7 cellular contexts compared by ENCODE assay signal in genomic region chr13:75636339-75637095, GRCh38. TPM values are rescaled to one million over a fixed set of nuclear protein-coding genes. Genes with fewer than 3 reads are reported as not detected.
A peak's percentile ranks its signal among the peaks of the same experiment; 100 is the strongest.
DNase-seq lines count a peak whose midpoint lies in the region; ATAC-seq, FAIRE-seq and TF ChIP-seq lines count a peak whose summit lies in the region.

No MANE protein-coding gene starts in this region.

- peaks cover 14% of the 10 kb centered on the region for H3K4me1 ChIP-seq in mononuclear cell (ENCODE audit: insufficient read depth, low read length)

- DNase-seq in GM18507 (ENCODE audit: extremely low spot score, insufficient read length, low read depth), result peak; percentile 23
- DNase-seq in NB4 (ENCODE audit: low read depth), result no peak
- peak; percentile 43 to 50 for DNase-seq in activated CD4-positive, alpha-beta T cell treated with anti-CD3 and anti-CD28 coated beads, Interleukin-2, amount 50 U/mL, for 48 hours
- DNase-seq in effector memory CD8-positive, alpha-beta T cell, result peak; percentile 22 to 47 (median 23)
- DNase-seq in stimulated activated naive CD4-positive, alpha-beta T cell (lab: John Stamatoyannopoulos, UW), result peak; percentile 22 to 81 (median 62)

- H3K9me3 ChIP-seq in mononuclear cell (ENCODE audit: low read depth, low read length), result no peaks in the 10 kb centered on the region

- TF ChIP-seq POLR2A in NB4 (IDR thresholded peaks at IDR 0.05; ENCODE audit: extremely low read depth, insufficient read length), result peak; percentile 33

- peaks cover 2 to 5% of the 10 kb centered on the region in 2 donors for H3K4me1 Mint-ChIP-seq in effector memory CD8-positive, alpha-beta T cell (ENCODE audit: low read depth in 2 of 2)

- H3K27me3 Mint-ChIP-seq in effector memory CD8-positive, alpha-beta T cell, result no peaks in the 10 kb centered on the region

- peak; percentile 47 for ATAC-seq in HG02610 (IDR thresholded peaks at IDR 0.05; ENCODE audit: unreplicated experiment)
- ATAC-seq in effector memory CD8-positive, alpha-beta T cell (replicated peaks), result peak; percentile 50

- H3K36me3 Mint-ChIP-seq in effector memory CD8-positive, alpha-beta T cell (ENCODE audit: insufficient read depth), result peaks cover 9% of the 10 kb centered on the region

- peak overlapping the region; percentile 75 to 78 for H3K4me3 Mint-ChIP-seq in effector memory CD8-positive, alpha-beta T cell

- no peak for FAIRE-seq in GM18507 (lab: Jason Lieb, UNC)

- H3K9me3 Mint-ChIP-seq in effector memory CD8-positive, alpha-beta T cell, result no peaks in the 10 kb centered on the region

- TF ChIP-seq CTCF in NB4 (IDR thresholded peaks at IDR 0.05; ENCODE audit: low read depth, low read length), result no peak

- no peak overlapping the region for H3K27ac Mint-ChIP-seq in effector memory CD8-positive, alpha-beta T cell

- H3K27me3 ChIP-seq in mononuclear cell (ENCODE audit: insufficient read depth, low read length), result peaks cover 28% of the 10 kb centered on the region

- peak overlapping the region; percentile 47 for H3K4me3 ChIP-seq in NB4 (ENCODE audit: low read depth, low read length)
- peak overlapping the region; percentile 55 for H3K4me3 ChIP-seq in mononuclear cell (ENCODE audit: low read length)

RNA-seq across cellular contexts. Expression of gene LMO7, which starts 0.4 kb away (rescaled TPM):
- total RNA-seq in mononuclear cell, result 18.4 TPM
